In genomic region chr21:43763901-43764523, GRCh38 we compare ENCODE assay signal across 2 cellular contexts.
A peak's percentile ranks its signal among the peaks of the same experiment; 100 is the strongest.
TF ChIP-seq lines count a peak whose summit lies in the region.

No MANE protein-coding gene starts in this region.

TF ChIP-seq in A549, 52 proteins besides CTCF, POLR2A, EP300 and RAD21:
- no peak for TF ChIP-seq EHMT2 (IDR thresholded peaks at IDR 0.05; ENCODE audit: low read depth)
- TF ChIP-seq POLR2AphosphoS2 (conservative IDR thresholded peaks at IDR 0.05; ENCODE audit: low read length): peak; percentile 93
- TF ChIP-seq REST (IDR thresholded peaks at IDR 0.05): no peak

TF ChIP-seq in K562, 482 proteins besides CTCF, POLR2A, EP300 and RAD21:
- TF ChIP-seq SREBF2 (CRISPR knock-in tag; IDR thresholded peaks at IDR 0.05) (0 out of 2 replicates have a peak, but pooled peaks have one; percentile 69), JUN (IDR thresholded peaks at IDR 0.05; ENCODE audit: borderline replicate concordance, low read depth, low read length) (no peak), JUN (CRISPR knock-in tag; IDR thresholded peaks at IDR 0.05; ENCODE audit: borderline replicate concordance) (no peak), ZNF609 (CRISPR knock-in tag; IDR thresholded peaks at IDR 0.05; ENCODE audit: borderline replicate concordance) (no peak)
